1 cellular context compared by ENCODE assay signal in genomic region chr2:70948350-70949003, GRCh38.
TF ChIP-seq lines count a peak whose summit lies in the region.

No MANE protein-coding gene starts in this region.

TF ChIP-seq in HepG2, 621 proteins besides CTCF, POLR2A, EP300 and RAD21 (continued from another document and continues in another):
- TF ChIP-seq ZNF318 (CRISPR knock-in tag; IDR thresholded peaks at IDR 0.05): peak; percentile 92
- TF ChIP-seq KDM2A (CRISPR knock-in tag; IDR thresholded peaks at IDR 0.05; ENCODE audit: borderline replicate concordance, low read depth): peak; percentile 86; the same call in 1 of the 2 replicates
- TF ChIP-seq PRDM15 (CRISPR knock-in tag; IDR thresholded peaks at IDR 0.05): no peak
- peak; percentile 76; the same call in 1 of the 2 replicates for TF ChIP-seq E2F2 (CRISPR knock-in tag; IDR thresholded peaks at IDR 0.05; ENCODE audit: borderline replicate concordance)
- TF ChIP-seq ZNF224 (CRISPR knock-in tag; IDR thresholded peaks at IDR 0.05): peak; percentile 50; the same call in 1 of the 2 replicates
- peak; percentile 85 for TF ChIP-seq ZNF232 (CRISPR knock-in tag; IDR thresholded peaks at IDR 0.05; ENCODE audit: borderline replicate concordance)
- TF ChIP-seq ZNF766 (CRISPR knock-in tag; IDR thresholded peaks at IDR 0.05; ENCODE audit: borderline replicate concordance): peak; percentile 57; the same call in 1 of the 2 replicates
- peak; percentile 32; the same call in 1 of the 2 replicates for TF ChIP-seq BORCS8-MEF2B (CRISPR knock-in tag; IDR thresholded peaks at IDR 0.05)
- peak; percentile 66; the same call in 1 of the 2 replicates for TF ChIP-seq SALL1 (CRISPR knock-in tag; IDR thresholded peaks at IDR 0.05)
- TF ChIP-seq PATZ1 (CRISPR knock-in tag; IDR thresholded peaks at IDR 0.05): peak; percentile 77
- no peak for TF ChIP-seq SKIL (CRISPR knock-in tag; IDR thresholded peaks at IDR 0.05; ENCODE audit: borderline replicate concordance)
- TF ChIP-seq LCORL (IDR thresholded peaks at IDR 0.05): no peak
- TF ChIP-seq LCORL (CRISPR knock-in tag; IDR thresholded peaks at IDR 0.05): no peak
- TF ChIP-seq ZNF142 (CRISPR knock-in tag; IDR thresholded peaks at IDR 0.05): peak; percentile 51; the same call in 1 of the 2 replicates
- TF ChIP-seq ZFP82 (CRISPR knock-in tag; IDR thresholded peaks at IDR 0.05; ENCODE audit: borderline replicate concordance): no peak
- TF ChIP-seq ZNF496 (CRISPR knock-in tag; IDR thresholded peaks at IDR 0.05; ENCODE audit: insufficient replicate concordance): no peak
- no peak for TF ChIP-seq ZC3H4 (CRISPR knock-in tag; IDR thresholded peaks at IDR 0.05; ENCODE audit: borderline replicate concordance)
- TF ChIP-seq THAP8 (CRISPR knock-in tag; IDR thresholded peaks at IDR 0.05; ENCODE audit: borderline replicate concordance): no peak
